ENCODE assay signal across 17 cellular contexts in genomic region chrX:19761554-19762295, GRCh38.
DNase-seq lines count a peak whose midpoint lies in the region; ATAC-seq, FAIRE-seq and TF ChIP-seq lines count a peak whose summit lies in the region.
"Had no signal": no experiment of that assay in that cellular context is flagged by ENCODE, and none has a peak within 500 bp of the region (broad histone marks: within the 10 kb centered on the region; RNA-seq: fewer than 3 reads in every experiment).

No MANE protein-coding gene starts in this region.

- peaks cover 25% of the 10 kb centered on the region for H3K36me3 Mint-ChIP-seq in CD4-positive, alpha-beta T cell (ENCODE audit: low read depth)
- no peaks in the 10 kb centered on the region for H3K36me3 Mint-ChIP-seq in IgD-negative memory B cell
- peaks cover 11% of the 10 kb centered on the region for H3K36me3 Mint-ChIP-seq in activated T-helper 17 cell treated with anti-CD3 and anti-CD28 coated beads, Interleukin-2, amount 50 U/mL, for 72 hours (ENCODE audit: low read depth)
- H3K36me3 Mint-ChIP-seq: brain, WTC11 had no signal

- ATAC-seq in CD4-positive, alpha-beta T cell (ENCODE audit: poor library complexity): no peak
- ATAC-seq in activated T-helper 17 cell treated with anti-CD3 and anti-CD28 coated beads, Interleukin-2, amount 50 U/mL, for 72 hours (replicated peaks): no peak
- no peak for ATAC-seq in HG03280 (IDR thresholded peaks at IDR 0.05; ENCODE audit: unreplicated experiment)
- ATAC-seq: WTC11 had no signal

- no peak overlapping the region for H3K4me3 Mint-ChIP-seq in CD4-positive, alpha-beta T cell
- no peak overlapping the region for H3K4me3 Mint-ChIP-seq in IgD-negative memory B cell
- peak overlapping the region; percentile 71 for H3K4me3 Mint-ChIP-seq in activated T-helper 17 cell treated with anti-CD3 and anti-CD28 coated beads, Interleukin-2, amount 50 U/mL, for 72 hours
- H3K4me3 Mint-ChIP-seq: brain, WTC11 had no signal

- CTCF ChIA-PET in CD4-positive, alpha-beta T cell (lab: Charles Lee): interaction anchor here (0.8 to 1.6 kb wide), 3 partner anchors 37 to 126 kb away, joined by 3 to 6 read pairs (median 3); partner anchors contain the start of gene SH3KBP1

- H3K27me3 ChIP-seq in CD4-positive, alpha-beta T cell (ENCODE audit: control insufficient read depth, insufficient read depth, low read length): no peaks in the 10 kb centered on the region

- H3K27ac Mint-ChIP-seq in CD4-positive, alpha-beta T cell: peak overlapping the region; percentile 79
- H3K27ac Mint-ChIP-seq in IgD-negative memory B cell: peak overlapping the region in 2 of 3 donors; percentile 5 to 37
- peak overlapping the region; percentile 87 for H3K27ac Mint-ChIP-seq in activated T-helper 17 cell treated with anti-CD3 and anti-CD28 coated beads, Interleukin-2, amount 50 U/mL, for 72 hours

- POLR2A ChIA-PET in CD4-positive, alpha-beta T cell (lab: Charles Lee): interaction anchor here (1.4 kb wide), 1 partner anchor 14 kb away, joined by 5 read pairs; no protein-coding TSS in a partner anchor

- no peak for TF ChIP-seq CTCF in CD4-positive, alpha-beta T cell (IDR thresholded peaks at IDR 0.05)

- intact Hi-C loops in CD4-positive, alpha-beta T cell (cut with DNase I, micrococcal nuclease): no loop called here

- H3K4me1 Mint-ChIP-seq in CD4-positive, alpha-beta T cell (ENCODE audit: low read depth): peaks cover 77% of the 10 kb centered on the region
- peaks cover 12 to 46% (median 30%) of the 10 kb centered on the region in 3 donors for H3K4me1 Mint-ChIP-seq in IgD-negative memory B cell
- peaks cover 50% of the 10 kb centered on the region for H3K4me1 Mint-ChIP-seq in activated T-helper 17 cell treated with anti-CD3 and anti-CD28 coated beads, Interleukin-2, amount 50 U/mL, for 72 hours

- no peaks in the 10 kb centered on the region for H3K9me3 ChIP-seq in CD4-positive, alpha-beta T cell (ENCODE audit: control insufficient read depth, low read length)

- no peak overlapping the region for H3K27ac ChIP-seq in CD4-positive, alpha-beta T cell (ENCODE audit: low read depth, low read length)
- H3K27ac ChIP-seq: GM23248 had no signal

- H3K27me3 Mint-ChIP-seq in CD4-positive, alpha-beta T cell: no peaks in the 10 kb centered on the region
- H3K27me3 Mint-ChIP-seq in IgD-negative memory B cell: no peaks in the 10 kb centered on the region
- H3K27me3 Mint-ChIP-seq in activated T-helper 17 cell treated with anti-CD3 and anti-CD28 coated beads, Interleukin-2, amount 50 U/mL, for 72 hours: no peaks in the 10 kb centered on the region

- DNase-seq in CD4-positive, alpha-beta T cell: no peak
- DNase-seq in GM19239 (ENCODE audit: insufficient read length, low spot score) (no peak), NCI-H748 (lab: John Stamatoyannopoulos, UW; ENCODE audit: unreplicated experiment) (no peak), putamen (ENCODE audit: low spot score) (no peak), ecto neural progenitor cell (ENCODE audit: low spot score) (no peak)
- DNase-seq: effector memory CD4-positive, alpha-beta T cell; foreskin melanocyte; GM23248; NCI-H1105 treated with DMSO at 0.1 percent for 48 hours; NCI-H526 treated with DMSO at 0.1 percent for 48 hours; retina; stimulated activated naive CD4-positive, alpha-beta T cell treated with Interleukin-2 at 50 U/mL for 16 hours had no signal

- peak; percentile 83 for FAIRE-seq in GM19239 (lab: Jason Lieb, UNC)

- no peaks in the 10 kb centered on the region for H3K9me3 Mint-ChIP-seq in CD4-positive, alpha-beta T cell
- no peaks in the 10 kb centered on the region for H3K9me3 Mint-ChIP-seq in IgD-negative memory B cell
- H3K9me3 Mint-ChIP-seq in activated T-helper 17 cell treated with anti-CD3 and anti-CD28 coated beads, Interleukin-2, amount 50 U/mL, for 72 hours: no peaks in the 10 kb centered on the region
- H3K9me3 Mint-ChIP-seq: brain, WTC11 had no signal

Comparison
In these comparisons a context has a peak if more than half of its experiments do, and no peak if none do; other contexts are left out.
1. H3K27ac Mint-ChIP-seq: peak in every context shown above with its lines; median percentile 87 in activated T-helper 17 cell treated with anti-CD3 and anti-CD28 coated beads, Interleukin-2, amount 50 U/mL, for 72 hours; 79 in CD4-positive, alpha-beta T cell; 21 in IgD-negative memory B cell.